ENCODE assay signal across 22 cellular contexts in genomic region chr2:238731961-238732360, GRCh38.
DNase-seq lines count a peak whose midpoint lies in the region; ATAC-seq and TF ChIP-seq lines count a peak whose summit lies in the region.
"Had no signal": no experiment of that assay in that cellular context is flagged by ENCODE, and none has a peak within 500 bp of the region (broad histone marks: within the 10 kb centered on the region; RNA-seq: fewer than 3 reads in every experiment).

No MANE protein-coding gene starts in this region.

- intact Hi-C loops in left ventricle myocardium superior (cut with micrococcal nuclease): no loop called here

- H3K4me3 ChIP-seq in adipocyte (ENCODE audit: low read length) (peak overlapping the region; percentile 64), osteoblast (ENCODE audit: insufficient read depth, low read length) (no peak overlapping the region)
- H3K4me3 ChIP-seq: GM12878, heart right ventricle, lung, pancreas, uterus had no signal

- no peaks in the 10 kb centered on the region for H4K20me1 ChIP-seq in osteoblast (ENCODE audit: insufficient read depth, low read length)

- peaks cover 1% of the 10 kb centered on the region for H3K9me3 ChIP-seq in adipocyte (ENCODE audit: control insufficient read depth, low read length)
- H3K9me3 ChIP-seq in osteoblast (ENCODE audit: low read depth, low read length): no peaks in the 10 kb centered on the region
- H3K9me3 ChIP-seq: heart right ventricle, pancreas, uterus had no signal

- DNase-seq in EH (ENCODE audit: low read depth) (peak; percentile 59), MV-4-11 (lab: John Stamatoyannopoulos, UW) (peak; percentile 100), adipocyte (ENCODE audit: low read depth) (peak; percentile 73), osteoblast (ENCODE audit: insufficient read length, low spot score, missing footprints) (no peak), HPDE6-E6E7 (ENCODE audit: extremely low spot score) (no peak), left ventricle myocardium superior (no peak), amygdala (lab: John Stamatoyannopoulos, UW) (no peak)
- DNase-seq: activated CD4-positive, CD25-positive, alpha-beta regulatory T cell; activated naive CD8-positive, alpha-beta T cell treated with anti-CD3 and anti-CD28 coated beads, Interleukin-2, amount 50 U/mL, for 24 hours; Calu3; caudate nucleus; heart right ventricle; NCI-H187; NK-92 treated with Interleukin-12 subunit alpha and Interleukin-12 subunit beta, amount 100 ng/mL, for 24 hours; pancreas; Right ventricle myocardium superior; stimulated activated CD4-positive, alpha-beta T cell treated with anti-CD3 and anti-CD28 coated beads, Interleukin-4, amount 100 ng/mL, for 1 hour; uterus had no signal

- H3K27me3 ChIP-seq in adipocyte (replicated peaks; ENCODE audit: control insufficient read depth, insufficient read depth, low read length): no peaks in the 10 kb centered on the region
- peaks cover 7% of the 10 kb centered on the region for H3K27me3 ChIP-seq in osteoblast (ENCODE audit: insufficient read depth, low read length)
- H3K27me3 ChIP-seq: heart right ventricle, pancreas, uterus had no signal

- ATAC-seq in HG02763 (IDR thresholded peaks at IDR 0.05; ENCODE audit: unreplicated experiment): no peak
- no peak for ATAC-seq in left ventricle myocardium superior
- ATAC-seq: activated naive CD8-positive, alpha-beta T cell treated with anti-CD3 and anti-CD28 coated beads, Interleukin-2, amount 50 U/mL, for 24 hours; activated T-helper 17 cell treated with anti-CD3 and anti-CD28 coated beads, Interleukin-2, amount 50 U/mL, for 72 hours; GM12878; heart right ventricle had no signal

- H3K79me2 ChIP-seq in osteoblast (ENCODE audit: insufficient read depth, low read length): no peaks in the 10 kb centered on the region

- peak overlapping the region; percentile 27 for H3K4me2 ChIP-seq in osteoblast (ENCODE audit: insufficient read depth, low read length)

- H3K4me1 ChIP-seq in adipocyte (ENCODE audit: control insufficient read depth, insufficient read depth, low read length) (peaks cover 52% of the 10 kb centered on the region), osteoblast (ENCODE audit: insufficient read depth, low read length) (peaks cover 23% of the 10 kb centered on the region)
- H3K4me1 ChIP-seq: pancreas had no signal

- no peak overlapping the region for H3K27ac ChIP-seq in osteoblast (ENCODE audit: low read depth, low read length)
- H3K27ac ChIP-seq: heart right ventricle, pancreas, uterus had no signal

- H3K9ac ChIP-seq in adipocyte (ENCODE audit: low read length): peak overlapping the region; percentile 61

- H3K36me3 ChIP-seq in adipocyte (ENCODE audit: control insufficient read depth, insufficient read depth, low read length, severe bottlenecking) (no peaks in the 10 kb centered on the region), osteoblast (ENCODE audit: insufficient read depth, low read length) (no peaks in the 10 kb centered on the region)
- H3K36me3 ChIP-seq: heart right ventricle, pancreas, uterus had no signal

- TF ChIP-seq CTCF in osteoblast (IDR thresholded peaks at IDR 0.05; ENCODE audit: extremely low read depth, low read depth, low read length): no peak

- no peak overlapping the region for H2AFZ ChIP-seq in osteoblast (ENCODE audit: low read length)

Comparison
In these comparisons a context has a peak if more than half of its experiments do, and no peak if none do; other contexts are left out.
1. DNase-seq: peak in EH (single experiment), MV-4-11 (single experiment) and adipocyte (single experiment); none in osteoblast (single experiment), HPDE6-E6E7 (single experiment), left ventricle myocardium superior (single experiment) and amygdala (0 of 56).